1 cellular context compared by ENCODE assay signal in the genomic region with DNA sequence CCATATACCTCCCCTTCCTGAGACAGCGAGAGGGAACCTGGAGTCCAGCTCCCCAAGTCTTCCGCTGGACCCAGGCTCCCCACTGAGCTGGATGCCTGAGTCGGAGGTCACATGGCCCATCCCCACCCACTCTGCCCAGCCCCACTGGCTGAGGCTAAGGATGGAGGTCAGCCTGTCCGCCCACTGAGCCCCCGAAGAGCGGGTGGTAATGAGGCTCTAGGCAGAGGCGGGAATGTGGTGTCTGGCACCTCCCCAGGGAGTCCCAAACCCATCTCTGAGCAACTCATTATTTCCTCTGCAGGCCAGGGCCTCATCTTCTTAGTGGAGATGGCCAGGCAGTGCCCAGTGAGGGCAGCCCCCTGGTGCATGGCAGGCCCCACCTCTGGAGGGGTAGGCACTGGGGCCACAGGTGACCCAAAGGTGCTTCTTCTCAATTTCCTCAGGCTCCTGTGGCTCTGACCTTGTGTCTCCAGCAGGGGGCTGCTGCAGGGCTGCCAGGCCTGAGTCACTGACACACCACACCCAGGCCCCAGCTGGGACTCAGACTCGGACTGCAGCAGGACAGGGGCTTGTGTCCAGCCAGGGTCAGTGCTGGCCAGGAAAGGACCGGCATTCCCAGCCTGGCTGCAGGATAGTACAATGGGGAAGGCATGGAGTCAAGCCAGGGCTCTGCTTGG.
TF ChIP-seq lines count a peak whose summit lies in the region.

No MANE protein-coding gene starts in this region.

TF ChIP-seq in endothelial cell of umbilical vein, 7 proteins besides CTCF, POLR2A, EP300 and RAD21 (continued from another document):
- TF ChIP-seq POLR2AphosphoS5 (IDR thresholded peaks at IDR 0.05; ENCODE audit: insufficient read depth, low read depth, low read length), result no peak
- TF ChIP-seq GATA2 (IDR thresholded peaks at IDR 0.05; ENCODE audit: insufficient read depth, insufficient read length, low read depth, low read length), result no peak
- no peak for TF ChIP-seq FOS (IDR thresholded peaks at IDR 0.05; ENCODE audit: borderline replicate concordance, insufficient read depth, low read length)
- TF ChIP-seq MYC (IDR thresholded peaks at IDR 0.05; ENCODE audit: low read depth, low read length), result no peak
- TF ChIP-seq, protein P1, sequence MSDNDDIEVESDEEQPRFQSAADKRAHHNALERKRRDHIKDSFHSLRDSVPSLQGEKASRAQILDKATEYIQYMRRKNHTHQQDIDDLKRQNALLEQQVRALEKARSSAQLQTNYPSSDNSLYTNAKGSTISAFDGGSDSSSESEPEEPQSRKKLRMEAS (IDR thresholded peaks at IDR 0.05; ENCODE audit: insufficient read depth, insufficient read length), result no peak
